In the genomic region with DNA sequence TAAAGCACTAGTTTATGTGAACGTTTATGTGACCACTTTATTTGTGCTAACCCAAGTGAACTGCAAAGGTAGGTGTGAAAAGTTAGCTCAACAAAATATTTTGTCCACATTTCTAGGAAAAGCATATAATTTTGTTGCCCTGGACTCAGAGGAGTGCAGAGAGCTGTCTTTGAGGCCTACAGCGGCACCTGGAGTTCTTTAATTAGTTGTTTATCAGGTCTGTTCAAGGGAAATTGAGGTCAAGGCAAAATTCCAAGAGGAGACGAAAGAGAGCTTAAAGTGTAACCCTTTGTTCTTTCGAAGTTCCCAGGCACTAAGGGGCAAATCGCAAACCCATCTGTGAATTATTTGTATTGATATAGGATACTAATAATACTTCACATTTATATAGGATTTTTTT, we compare ENCODE assay signal across 10 cellular contexts. TPM values are rescaled to one million over a fixed set of nuclear protein-coding genes. Genes with fewer than 3 reads are reported as not detected.
DNase-seq lines count a peak whose midpoint lies in the region; ATAC-seq and TF ChIP-seq lines count a peak whose summit lies in the region.
"Had no signal": no experiment of that assay in that cellular context is flagged by ENCODE, and none has a peak within 500 bp of the region (broad histone marks: within the 10 kb centered on the region; RNA-seq: fewer than 3 reads in every experiment).

No MANE protein-coding gene starts in this region.

- H3K36me3 ChIP-seq in upper lobe of right lung, result no peaks in the 10 kb centered on the region

- H3K27me3 ChIP-seq in upper lobe of right lung, result peaks cover 13% of the 10 kb centered on the region

- no peak for DNase-seq in activated naive CD4-positive, alpha-beta T cell treated with anti-CD3 and anti-CD28 coated beads, Interleukin-2, amount 50 U/mL, for 72 hours (ENCODE audit: low spot score in 2 of 2)
- DNase-seq in dermis blood vessel endothelial cell (peak; percentile 70), lung microvascular endothelial cell (ENCODE audit: low read depth in 2 of 2) (peak; percentile 33 to 40), upper lobe of right lung (no peak), HUDEP-2 (lab: John Stamatoyannopoulos, UW; ENCODE audit: unreplicated experiment in 76 of 76) (no peak)
- DNase-seq: C1 segment of cervical spinal cord, NCI-H774 had no signal

- H3K27me3 Mint-ChIP-seq in activated naive CD4-positive, alpha-beta T cell treated with anti-CD3 and anti-CD28 coated beads, Interleukin-2, amount 50 U/mL, for 24 hours, result peaks cover 35% of the 10 kb centered on the region

- H3K4me1 Mint-ChIP-seq in activated naive CD4-positive, alpha-beta T cell treated with anti-CD3 and anti-CD28 coated beads, Interleukin-2, amount 50 U/mL, for 24 hours, result peaks cover 19% of the 10 kb centered on the region

- no peak for ATAC-seq in activated naive CD4-positive, alpha-beta T cell treated with anti-CD3 and anti-CD28 coated beads, Interleukin-2, amount 50 U/mL, for 72 hours
- ATAC-seq in upper lobe of right lung (no peak), HG02588 (IDR thresholded peaks at IDR 0.05; ENCODE audit: unreplicated experiment) (no peak), HG03045 (IDR thresholded peaks at IDR 0.05; ENCODE audit: unreplicated experiment) (no peak)

- no peaks in the 10 kb centered on the region for H3K4me1 ChIP-seq in upper lobe of right lung

- H3K36me3 Mint-ChIP-seq in activated naive CD4-positive, alpha-beta T cell treated with anti-CD3 and anti-CD28 coated beads, Interleukin-2, amount 50 U/mL, for 24 hours, result no peaks in the 10 kb centered on the region
- H3K36me3 Mint-ChIP-seq in activated naive CD4-positive, alpha-beta T cell treated with anti-CD3 and anti-CD28 coated beads, Interleukin-2, amount 50 U/mL, for 72 hours, result peaks cover 6 to 11% of the 10 kb centered on the region in 2 donors

- intact Hi-C loops in upper lobe of right lung (cut with DNase I), result no loop called here

- H3K27ac ChIP-seq in upper lobe of right lung, result no peak overlapping the region

- H3K9me3 Mint-ChIP-seq in activated naive CD4-positive, alpha-beta T cell treated with anti-CD3 and anti-CD28 coated beads, Interleukin-2, amount 50 U/mL, for 24 hours, result no peaks in the 10 kb centered on the region
- H3K9me3 Mint-ChIP-seq in activated naive CD4-positive, alpha-beta T cell treated with anti-CD3 and anti-CD28 coated beads, Interleukin-2, amount 50 U/mL, for 72 hours, result no peaks in the 10 kb centered on the region

- TF ChIP-seq CTCF in upper lobe of right lung (IDR thresholded peaks at IDR 0.05), result no peak

- H3K27ac Mint-ChIP-seq in activated naive CD4-positive, alpha-beta T cell treated with anti-CD3 and anti-CD28 coated beads, Interleukin-2, amount 50 U/mL, for 24 hours, result no peak overlapping the region
- no peak overlapping the region for H3K27ac Mint-ChIP-seq in activated naive CD4-positive, alpha-beta T cell treated with anti-CD3 and anti-CD28 coated beads, Interleukin-2, amount 50 U/mL, for 72 hours

- H3K4me3 ChIP-seq in upper lobe of right lung, result peak overlapping the region; percentile 61

- H3K9me3 ChIP-seq in upper lobe of right lung, result no peaks in the 10 kb centered on the region

- H3K4me3 Mint-ChIP-seq in activated naive CD4-positive, alpha-beta T cell treated with anti-CD3 and anti-CD28 coated beads, Interleukin-2, amount 50 U/mL, for 24 hours, result peak overlapping the region; percentile 74

RNA-seq across cellular contexts. Expression of gene GIPC2, which starts 1.4 kb away (rescaled TPM):
- under 1 TPM; 0.16 to 0.39 TPM for total RNA-seq in activated naive CD4-positive, alpha-beta T cell treated with anti-CD3 and anti-CD28 coated beads, Interleukin-2, amount 50 U/mL, for 72 hours
- total RNA-seq in dermis blood vessel endothelial cell, result 55.5 and 69.1 TPM in 2 replicates
- total RNA-seq in lung microvascular endothelial cell, result 25.3 and 32.3 TPM in 2 replicates
- 4.1 TPM for total RNA-seq in upper lobe of right lung

RNA-seq across cellular contexts. Expression of gene DNAJB4, which starts 42.4 kb away (rescaled TPM):
- total RNA-seq in activated naive CD4-positive, alpha-beta T cell treated with anti-CD3 and anti-CD28 coated beads, Interleukin-2, amount 50 U/mL, for 72 hours, result 10 to 100 TPM in 1 of 2 donors, 1 to 10 TPM in 1; 9.8 to 35.8 TPM
- total RNA-seq in dermis blood vessel endothelial cell (330 and 360 TPM in 2 replicates), lung microvascular endothelial cell (156 and 267 TPM in 2 replicates), upper lobe of right lung (35.8 TPM)

Comparison
In these comparisons a context has a peak if more than half of its experiments do, and no peak if none do; other contexts are left out.
1. DNase-seq: peak in dermis blood vessel endothelial cell (single experiment) and lung microvascular endothelial cell (2 of 2); none in activated naive CD4-positive, alpha-beta T cell treated with anti-CD3 and anti-CD28 coated beads, Interleukin-2, amount 50 U/mL, for 72 hours (0 of 2), upper lobe of right lung (single experiment) and HUDEP-2 (0 of 76).